In genomic region chr12:106847861-106848260, GRCh38 we compare ENCODE assay signal across 6 cellular contexts.
"Had no signal": no experiment of that assay in that cellular context is flagged by ENCODE, and none has a peak within 500 bp of the region (broad histone marks: within the 10 kb centered on the region; RNA-seq: fewer than 3 reads in every experiment).

No MANE protein-coding gene starts in this region.

- FAIRE-seq: HTR-8/SVneo, K562 had no signal

- DNase-seq: IMR-90, KBM-7, KG1 had no signal

- H3K4me3 ChIP-seq: K562 had no signal

- ATAC-seq: K562 had no signal

- H3K27ac ChIP-seq: HL-60 had no signal
